In the genomic region with DNA sequence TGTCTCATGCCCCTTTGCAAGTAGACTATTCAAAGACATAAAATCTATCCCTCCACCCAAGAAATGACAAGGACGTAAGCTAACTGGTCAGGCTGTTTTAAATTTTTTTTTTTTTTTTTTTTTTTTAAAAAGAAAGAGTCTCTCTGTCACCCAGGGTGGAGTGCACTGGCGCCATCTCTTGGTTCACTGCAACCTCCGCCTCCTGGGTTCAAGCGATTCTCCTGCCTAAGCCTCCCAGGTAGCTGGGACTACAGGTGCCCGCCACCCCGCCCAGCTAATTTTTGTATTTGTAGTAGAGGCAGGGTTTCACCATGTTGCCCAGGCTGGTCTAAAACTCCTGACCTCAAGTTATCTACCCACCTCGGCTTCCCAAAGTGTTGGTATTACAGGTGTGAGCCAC, we compare ENCODE assay signal across 1 cellular context.
TF ChIP-seq lines count a peak whose summit lies in the region.

No MANE protein-coding gene starts in this region.

TF ChIP-seq in HepG2, 621 proteins besides CTCF, POLR2A, EP300 and RAD21:
- TF ChIP-seq ATRX (CRISPR knock-in tag; IDR thresholded peaks at IDR 0.05; ENCODE audit: borderline replicate concordance) (no peak), KDM4B (CRISPR knock-in tag; IDR thresholded peaks at IDR 0.05) (no peak), ZBTB38 (CRISPR knock-in tag; IDR thresholded peaks at IDR 0.05) (peak; percentile 38; the same call in 1 of the 2 replicates), NFKBIZ (CRISPR knock-in tag; IDR thresholded peaks at IDR 0.05) (no peak), KDM2A (CRISPR knock-in tag; IDR thresholded peaks at IDR 0.05; ENCODE audit: borderline replicate concordance, low read depth) (no peak), ZNF552 (CRISPR knock-in tag; IDR thresholded peaks at IDR 0.05; ENCODE audit: borderline replicate concordance) (no peak), KDM6A (CRISPR knock-in tag; IDR thresholded peaks at IDR 0.05; ENCODE audit: low read depth) (no peak), DPF2 (CRISPR knock-in tag; IDR thresholded peaks at IDR 0.05; ENCODE audit: borderline replicate concordance, low read depth) (no peak), STAG1 (CRISPR knock-in tag; IDR thresholded peaks at IDR 0.05) (peak; percentile 33), HNF4A (CRISPR knock-in tag; IDR thresholded peaks at IDR 0.05) (no peak), FIP1L1 (IDR thresholded peaks at IDR 0.05; ENCODE audit: borderline replicate concordance, insufficient read depth, low read depth, low read length) (no peak), ZNF460 (CRISPR knock-in tag; IDR thresholded peaks at IDR 0.05; ENCODE audit: borderline replicate concordance) (peak; percentile 56; the same call in 1 of the 2 replicates), MXI1 (IDR thresholded peaks at IDR 0.05; ENCODE audit: borderline replicate concordance, low read depth, low read length) (no peak), JUNB (CRISPR knock-in tag; IDR thresholded peaks at IDR 0.05; ENCODE audit: borderline replicate concordance) (no peak)
- TF ChIP-seq, protein P1, sequence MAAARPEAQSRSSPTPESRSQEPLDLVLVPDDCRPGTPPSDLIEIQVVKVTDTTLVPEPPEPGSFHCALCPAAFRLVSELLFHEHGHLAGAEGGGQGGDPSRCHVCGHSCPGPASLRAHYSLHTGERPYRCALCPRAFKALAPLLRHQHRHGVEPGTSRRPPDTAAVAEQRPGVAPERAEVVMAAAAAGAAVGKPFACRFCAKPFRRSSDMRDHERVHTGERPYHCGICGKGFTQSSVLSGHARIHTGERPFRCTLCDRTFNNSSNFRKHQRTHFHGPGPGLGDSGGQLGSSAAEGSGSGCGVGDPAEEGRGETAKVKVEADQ (CRISPR knock-in tag; IDR thresholded peaks at IDR 0.05; ENCODE audit: borderline replicate concordance) = no peak
- TF ChIP-seq, protein P2, sequence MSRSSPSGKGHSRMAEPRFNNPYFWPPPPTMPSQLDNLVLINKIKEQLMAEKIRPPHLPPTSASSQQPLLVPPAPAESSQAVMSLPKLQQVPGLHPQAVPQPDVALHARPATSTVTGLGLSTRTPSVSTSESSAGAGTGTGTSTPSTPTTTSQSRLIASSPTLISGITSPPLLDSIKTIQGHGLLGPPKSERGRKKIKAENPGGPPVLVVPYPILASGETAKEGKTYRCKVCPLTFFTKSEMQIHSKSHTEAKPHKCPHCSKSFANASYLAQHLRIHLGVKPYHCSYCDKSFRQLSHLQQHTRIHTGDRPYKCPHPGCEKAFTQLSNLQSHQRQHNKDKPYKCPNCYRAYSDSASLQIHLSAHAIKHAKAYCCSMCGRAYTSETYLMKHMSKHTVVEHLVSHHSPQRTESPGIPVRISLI (CRISPR knock-in tag; IDR thresholded peaks at IDR 0.05; ENCODE audit: borderline replicate concordance) = peak; percentile 21; the same call in 1 of the 2 replicates
- TF ChIP-seq, protein P3, sequence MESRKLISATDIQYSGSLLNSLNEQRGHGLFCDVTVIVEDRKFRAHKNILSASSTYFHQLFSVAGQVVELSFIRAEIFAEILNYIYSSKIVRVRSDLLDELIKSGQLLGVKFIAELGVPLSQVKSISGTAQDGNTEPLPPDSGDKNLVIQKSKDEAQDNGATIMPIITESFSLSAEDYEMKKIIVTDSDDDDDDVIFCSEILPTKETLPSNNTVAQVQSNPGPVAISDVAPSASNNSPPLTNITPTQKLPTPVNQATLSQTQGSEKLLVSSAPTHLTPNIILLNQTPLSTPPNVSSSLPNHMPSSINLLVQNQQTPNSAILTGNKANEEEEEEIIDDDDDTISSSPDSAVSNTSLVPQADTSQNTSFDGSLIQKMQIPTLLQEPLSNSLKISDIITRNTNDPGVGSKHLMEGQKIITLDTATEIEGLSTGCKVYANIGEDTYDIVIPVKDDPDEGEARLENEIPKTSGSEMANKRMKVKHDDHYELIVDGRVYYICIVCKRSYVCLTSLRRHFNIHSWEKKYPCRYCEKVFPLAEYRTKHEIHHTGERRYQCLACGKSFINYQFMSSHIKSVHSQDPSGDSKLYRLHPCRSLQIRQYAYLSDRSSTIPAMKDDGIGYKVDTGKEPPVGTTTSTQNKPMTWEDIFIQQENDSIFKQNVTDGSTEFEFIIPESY (CRISPR knock-in tag; IDR thresholded peaks at IDR 0.05) = peak; percentile 61; the same call in 1 of the 2 replicates
- TF ChIP-seq, protein P4, sequence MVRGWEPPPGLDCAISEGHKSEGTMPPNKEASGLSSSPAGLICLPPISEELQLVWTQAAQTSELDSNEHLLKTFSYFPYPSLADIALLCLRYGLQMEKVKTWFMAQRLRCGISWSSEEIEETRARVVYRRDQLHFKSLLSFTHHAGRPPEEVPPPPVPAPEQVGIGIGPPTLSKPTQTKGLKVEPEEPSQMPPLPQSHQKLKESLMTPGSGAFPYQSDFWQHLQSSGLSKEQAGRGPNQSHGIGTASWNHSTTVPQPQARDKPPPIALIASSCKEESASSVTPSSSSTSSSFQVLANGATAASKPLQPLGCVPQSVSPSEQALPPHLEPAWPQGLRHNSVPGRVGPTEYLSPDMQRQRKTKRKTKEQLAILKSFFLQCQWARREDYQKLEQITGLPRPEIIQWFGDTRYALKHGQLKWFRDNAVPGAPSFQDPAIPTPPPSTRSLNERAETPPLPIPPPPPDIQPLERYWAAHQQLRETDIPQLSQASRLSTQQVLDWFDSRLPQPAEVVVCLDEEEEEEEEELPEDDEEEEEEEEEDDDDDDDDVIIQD (CRISPR knock-in tag; IDR thresholded peaks at IDR 0.05; ENCODE audit: low read depth) = no peak
